ENCODE assay signal across 20 cellular contexts in genomic region chr9:101569736-101570501, GRCh38. TPM values are rescaled to one million over a fixed set of nuclear protein-coding genes. Genes with fewer than 3 reads are reported as not detected.
DNase-seq lines count a peak whose midpoint lies in the region; ATAC-seq and TF ChIP-seq lines count a peak whose summit lies in the region.
"Had no signal": no experiment of that assay in that cellular context is flagged by ENCODE, and none has a peak within 500 bp of the region (broad histone marks: within the 10 kb centered on the region; RNA-seq: fewer than 3 reads in every experiment).

No MANE protein-coding gene starts in this region.

- H3K4me3 Mint-ChIP-seq in T-helper 1 cell treated with Interleukin-12 subunit alpha and Interleukin-12 subunit beta and Interleukin-4 antibody, amounts not matched to agents 30 μg/mL and 1 μg/mL, for 36 hours, result no peak overlapping the region
- H3K4me3 Mint-ChIP-seq in T-helper 17 cell, result peak overlapping the region; percentile 16
- H3K4me3 Mint-ChIP-seq: dendritic cell treated with granulocyte-macrophage colony-stimulating factor and Interleukin-4, amounts not matched to agents 40 ng/mL and 50 ng/mL, for 4 days; neural crest cell had no signal

- peaks cover 13% of the 10 kb centered on the region for H3K36me3 Mint-ChIP-seq in T-helper 1 cell treated with Interleukin-12 subunit alpha and Interleukin-12 subunit beta and Interleukin-4 antibody, amounts not matched to agents 30 μg/mL and 1 μg/mL, for 36 hours (ENCODE audit: low read depth)
- H3K36me3 Mint-ChIP-seq in T-helper 17 cell (ENCODE audit: low read depth), result peaks cover 10% of the 10 kb centered on the region

- H3K27ac Mint-ChIP-seq in T-helper 1 cell treated with Interleukin-12 subunit alpha and Interleukin-12 subunit beta and Interleukin-4 antibody, amounts not matched to agents 30 μg/mL and 1 μg/mL, for 36 hours, result peak overlapping the region; percentile 41
- peak overlapping the region; percentile 79 for H3K27ac Mint-ChIP-seq in T-helper 17 cell
- H3K27ac Mint-ChIP-seq: dendritic cell treated with granulocyte-macrophage colony-stimulating factor and Interleukin-4, amounts not matched to agents 40 ng/mL and 50 ng/mL, for 4 days had no signal

- POLR2A ChIA-PET in GM10248 (lab: Yijun Ruan, JAX), result no interaction called here

- peak; percentile 90 for ATAC-seq in T-helper 17 cell
- ATAC-seq: Panc1, psoas muscle had no signal

- H3K9me3 ChIP-seq in T-helper 17 cell (ENCODE audit: control insufficient read depth, low read length, poor library complexity, severe bottlenecking), result no peaks in the 10 kb centered on the region
- H3K9me3 ChIP-seq: BE2C, psoas muscle, SK-N-SH, testis had no signal

- H3K27me3 Mint-ChIP-seq in T-helper 1 cell treated with Interleukin-12 subunit alpha and Interleukin-12 subunit beta and Interleukin-4 antibody, amounts not matched to agents 30 μg/mL and 1 μg/mL, for 36 hours (ENCODE audit: low read depth), result no peaks in the 10 kb centered on the region
- H3K27me3 Mint-ChIP-seq in T-helper 17 cell, result no peaks in the 10 kb centered on the region
- H3K27me3 Mint-ChIP-seq: dendritic cell treated with granulocyte-macrophage colony-stimulating factor and Interleukin-4, amounts not matched to agents 40 ng/mL and 50 ng/mL, for 4 days had no signal

- H3K4me3 ChIP-seq in AG10803 (ENCODE audit: low read length), result no peak overlapping the region
- H3K4me3 ChIP-seq: psoas muscle, testis had no signal

- no peaks in the 10 kb centered on the region for H3K9me3 Mint-ChIP-seq in T-helper 1 cell treated with Interleukin-12 subunit alpha and Interleukin-12 subunit beta and Interleukin-4 antibody, amounts not matched to agents 30 μg/mL and 1 μg/mL, for 36 hours
- H3K9me3 Mint-ChIP-seq: dendritic cell treated with granulocyte-macrophage colony-stimulating factor and Interleukin-4, amounts not matched to agents 40 ng/mL and 50 ng/mL, for 4 days; neural crest cell had no signal

- DNase-seq in T-helper 1 cell (no peak), AG10803 (ENCODE audit: low read depth) (peak; percentile 12), T-helper 17 cell (no peak), NCI-H774 (lab: John Stamatoyannopoulos, UW) (no peak), pons (ENCODE audit: low spot score) (no peak), GM10248 (ENCODE audit: extremely low spot score) (no peak)
- DNase-seq in central memory CD4-positive, alpha-beta T cell, result peak; percentile 70
- DNase-seq: BE2C, brain microvascular endothelial cell, NCI-H1436, NCI-H82, psoas muscle, SK-N-SH, testis had no signal

- TF ChIP-seq CTCF in AG10803 (conservative IDR thresholded peaks at IDR 0.05; ENCODE audit: low read length) (no peak), GM10248 (IDR thresholded peaks at IDR 0.05; ENCODE audit: control extremely low read depth, extremely low read depth, low read depth, missing control alignments) (no peak)

- CTCF ChIA-PET in GM10248 (lab: Yijun Ruan, JAX), result no interaction called here

- peaks cover 17% of the 10 kb centered on the region for H3K4me1 Mint-ChIP-seq in T-helper 1 cell treated with Interleukin-12 subunit alpha and Interleukin-12 subunit beta and Interleukin-4 antibody, amounts not matched to agents 30 μg/mL and 1 μg/mL, for 36 hours (ENCODE audit: low read depth)
- peaks cover 43% of the 10 kb centered on the region for H3K4me1 Mint-ChIP-seq in T-helper 17 cell
- H3K4me1 Mint-ChIP-seq: neural crest cell had no signal

RNA-seq across cellular contexts. Expression of gene PPP3R2, which starts 24.9 kb away (rescaled TPM):
- total RNA-seq in T-helper 17 cell, result not detected
- total RNA-seq: activated CD8-positive, alpha-beta memory T cell treated with anti-CD3 and anti-CD28 coated beads for 36 hours; HT1080; neural crest cell; psoas muscle had no signal

RNA-seq across cellular contexts. Expression of gene RNF20, which starts 36.3 kb away (rescaled TPM):
- total RNA-seq in T-helper 17 cell, result 10 to 100 TPM; 29.8 to 34.9 TPM

Comparison
In these comparisons a context has a peak if more than half of its experiments do, and no peak if none do; other contexts are left out.
1. DNase-seq: peak in AG10803 (single experiment) and central memory CD4-positive, alpha-beta T cell (single experiment); none in T-helper 1 cell (0 of 5), T-helper 17 cell (0 of 3), NCI-H774 (single experiment), pons (single experiment) and GM10248 (single experiment).